11 cellular contexts compared by ENCODE assay signal in genomic region chr21:20996421-20997307, GRCh38. TPM values are rescaled to one million over a fixed set of nuclear protein-coding genes. Genes with fewer than 3 reads are reported as not detected.
A peak's percentile ranks its signal among the peaks of the same experiment; 100 is the strongest.
DNase-seq lines count a peak whose midpoint lies in the region; ATAC-seq, FAIRE-seq and TF ChIP-seq lines count a peak whose summit lies in the region.
"Had no signal": no experiment of that assay in that cellular context is flagged by ENCODE, and none has a peak within 500 bp of the region (broad histone marks: within the 10 kb centered on the region; RNA-seq: fewer than 3 reads in every experiment).

No MANE protein-coding gene starts in this region.

- intact Hi-C loops in lower leg skin (cut with DNase I; ENCODE audit: low total_unique reads), result no loop called here

- 56 to 58% methylated on average over 27 of the region's 27 CpGs for WGBS in lower leg skin, 2 donors

- no peaks in the 10 kb centered on the region for H3K9me3 ChIP-seq in iPS-20b (ENCODE audit: insufficient read depth, low read depth, low read length)

- H3K4me3 ChIP-seq in iPS-20b (ENCODE audit: low read length) (peak overlapping the region; percentile 75), lower leg skin (ENCODE audit: low read depth, poor library complexity, severe bottlenecking) (no peak overlapping the region)

- H3K27me3 ChIP-seq in iPS-20b (ENCODE audit: insufficient read depth, low read length), result peaks cover 31% of the 10 kb centered on the region

- H3K9ac ChIP-seq in iPS-20b (ENCODE audit: low read depth, low read length), result no peak overlapping the region
- H3K9ac ChIP-seq: KMS-11 had no signal

- FAIRE-seq in HTR-8/SVneo (lab: Jason Lieb, UNC), result no peak
- FAIRE-seq: RCC 7860 had no signal

- 0 out of 2 replicates have a peak, but pooled peaks cover 2% of the 10 kb centered on the region for H3K4me1 ChIP-seq in iPS-20b (ENCODE audit: insufficient read depth, low read length)

- no peak overlapping the region for H3K27ac Mint-ChIP-seq in stimulated activated effector memory CD8-positive, alpha-beta T cell treated with anti-CD3 and anti-CD28 coated beads, Interleukin-12 subunit alpha, Interleukin-12 subunit beta, amount 100 ng/mL, for 72 hours

- DNase-seq in HTR-8/SVneo (ENCODE audit: insufficient read length, low spot score) (peak; percentile 9), RWPE1 (ENCODE audit: low spot score) (no peak), lower leg skin (ENCODE audit: low spot score in 2 of 2) (no peak)
- DNase-seq in stimulated activated effector memory CD8-positive, alpha-beta T cell treated with anti-CD3 and anti-CD28 coated beads, Interleukin-12 subunit alpha, Interleukin-12 subunit beta, amount 100 ng/mL, for 72 hours (ENCODE audit: low spot score in 2 of 2), result no peak
- no peak for DNase-seq in stimulated activated CD8-positive, alpha-beta memory T cell treated with anti-CD3 and anti-CD28 coated beads, Interleukin-4, amount 100 ng/mL, for 48 hours
- DNase-seq: HCEC 1CT had no signal

- CTCF ChIA-PET in RWPE1 (lab: Yijun Ruan, JAX), result interaction anchor here (0.6 kb wide), 1 partner anchor 17 kb away, joined by 3 read pairs; no protein-coding TSS in a partner anchor

- no peak for ATAC-seq in stimulated activated effector memory CD8-positive, alpha-beta T cell treated with anti-CD3 and anti-CD28 coated beads, Interleukin-12 subunit alpha, Interleukin-12 subunit beta, amount 100 ng/mL, for 72 hours
- ATAC-seq: stimulated activated naive CD8-positive, alpha-beta T cell treated with anti-CD3 and anti-CD28 coated beads, Interleukin-15, Interleukin-2, amounts not matched to agents 100 U/mL and 50 U/mL, for 24 hours had no signal

- H3K27ac ChIP-seq in angular gyrus (ENCODE audit: low read depth, low read length), result peak overlapping the region; percentile 83
- H3K27ac ChIP-seq in iPS-20b (ENCODE audit: low read length), result no peak overlapping the region
- H3K27ac ChIP-seq in RWPE1, result no peak overlapping the region
- H3K27ac ChIP-seq: KMS-11 had no signal

- no peaks in the 10 kb centered on the region for H3K36me3 Mint-ChIP-seq in stimulated activated effector memory CD8-positive, alpha-beta T cell treated with anti-CD3 and anti-CD28 coated beads, Interleukin-12 subunit alpha, Interleukin-12 subunit beta, amount 100 ng/mL, for 72 hours

- TF ChIP-seq CTCF in RWPE1 (conservative IDR thresholded peaks at IDR 0.05; ENCODE audit: low read depth), result no peak
- TF ChIP-seq CTCF in lower leg skin (IDR thresholded peaks at IDR 0.05), result no peak

- POLR2A ChIA-PET in RWPE1 (lab: Yijun Ruan, JAX; ENCODE audit: low non-redundant PET), result no interaction called here

- no peak for TF ChIP-seq POLR2A in lower leg skin (IDR thresholded peaks at IDR 0.05)

- H3K4me1 Mint-ChIP-seq in stimulated activated effector memory CD8-positive, alpha-beta T cell treated with anti-CD3 and anti-CD28 coated beads, Interleukin-12 subunit alpha, Interleukin-12 subunit beta, amount 100 ng/mL, for 72 hours, result peaks cover 5% of the 10 kb centered on the region

- no peaks in the 10 kb centered on the region for H3K36me3 ChIP-seq in iPS-20b (ENCODE audit: insufficient read depth, low read depth, low read length)

- H3K9me3 Mint-ChIP-seq in stimulated activated effector memory CD8-positive, alpha-beta T cell treated with anti-CD3 and anti-CD28 coated beads, Interleukin-12 subunit alpha, Interleukin-12 subunit beta, amount 100 ng/mL, for 72 hours, result no peaks in the 10 kb centered on the region

- H3K4me3 Mint-ChIP-seq in stimulated activated effector memory CD8-positive, alpha-beta T cell treated with anti-CD3 and anti-CD28 coated beads, Interleukin-12 subunit alpha, Interleukin-12 subunit beta, amount 100 ng/mL, for 72 hours, result peak overlapping the region; percentile 42

RNA-seq across cellular contexts. Expression of gene NCAM2, which starts 1.5 kb away (rescaled TPM):
- total RNA-seq in lower leg skin, result 1 to 10 TPM in 2 of 4 donors, under 1 TPM in 2; 0.61 to 3.2 (median 0.91) TPM
